ENCODE assay signal across 13 cellular contexts in genomic region chr20:44785768-44786167, GRCh38. TPM values are rescaled to one million over a fixed set of nuclear protein-coding genes. Genes with fewer than 3 reads are reported as not detected.
A peak's percentile ranks its signal among the peaks of the same experiment; 100 is the strongest.
DNase-seq lines count a peak whose midpoint lies in the region; ATAC-seq and TF ChIP-seq lines count a peak whose summit lies in the region.
"Had no signal": no experiment of that assay in that cellular context is flagged by ENCODE, and none has a peak within 500 bp of the region (broad histone marks: within the 10 kb centered on the region; RNA-seq: fewer than 3 reads in every experiment).

No MANE protein-coding gene starts in this region.

- H3K36me3 Mint-ChIP-seq in WTC11, result no peaks in the 10 kb centered on the region
- H3K36me3 Mint-ChIP-seq in naive thymus-derived CD4-positive, alpha-beta T cell, result peaks cover 0 to 3% (median 0%) of the 10 kb centered on the region in 5 donors

- no peaks in the 10 kb centered on the region for H3K9me3 ChIP-seq in naive thymus-derived CD4-positive, alpha-beta T cell (ENCODE audit: control insufficient read depth in 2 of 3, low read length in 3 of 3)

- no peaks in the 10 kb centered on the region for H3K36me3 ChIP-seq in naive thymus-derived CD4-positive, alpha-beta T cell (ENCODE audit: control insufficient read depth in 2 of 3, insufficient read depth in 3 of 3, low read length in 3 of 3)

- CTCF ChIA-PET in WTC11 (lab: Charles Lee), result interaction anchor here (0.5 to 4.7 kb wide), 43 partner anchors 9 to 264 kb away, joined by 3 to 65 read pairs (median 4); partner anchors contain the start of genes PABPC1L, RIMS4, SERINC3 and TOMM34
- CTCF ChIA-PET in naive thymus-derived CD4-positive, alpha-beta T cell (lab: Charles Lee), result no interaction called here

- ATAC-seq in WTC11 (peak; percentile 90), HG03342 (IDR thresholded peaks at IDR 0.05; ENCODE audit: unreplicated experiment) (no peak), HG03025 (IDR thresholded peaks at IDR 0.05; ENCODE audit: low FRiP score, unreplicated experiment) (no peak), HG02884 (IDR thresholded peaks at IDR 0.05; ENCODE audit: unreplicated experiment) (no peak)
- ATAC-seq in naive thymus-derived CD4-positive, alpha-beta T cell, result no peak

- H3K4me3 ChIP-seq in naive thymus-derived CD4-positive, alpha-beta T cell (ENCODE audit: low read length), result no peak overlapping the region

- no peak overlapping the region for H3K4me3 Mint-ChIP-seq in WTC11
- H3K4me3 Mint-ChIP-seq in naive thymus-derived CD4-positive, alpha-beta T cell, result no peak overlapping the region

- H3K27me3 ChIP-seq in naive thymus-derived CD4-positive, alpha-beta T cell (ENCODE audit: control insufficient read depth in 2 of 2, insufficient read depth in 2 of 2, low read length in 2 of 2), result no peaks in the 10 kb centered on the region

- no peaks in the 10 kb centered on the region for H3K9me3 Mint-ChIP-seq in WTC11
- peaks cover 0 to 6% (median 2%) of the 10 kb centered on the region in 11 donors for H3K9me3 Mint-ChIP-seq in naive thymus-derived CD4-positive, alpha-beta T cell

- peak overlapping the region; percentile 66; the same call in 1 of the 2 replicates for H3K27ac Mint-ChIP-seq in WTC11
- no peak overlapping the region for H3K27ac Mint-ChIP-seq in naive thymus-derived CD4-positive, alpha-beta T cell

- peaks cover 30% of the 10 kb centered on the region for H3K4me1 Mint-ChIP-seq in WTC11
- no peaks in the 10 kb centered on the region for H3K4me1 Mint-ChIP-seq in naive thymus-derived CD4-positive, alpha-beta T cell

- no peaks in the 10 kb centered on the region for H3K4me1 ChIP-seq in naive thymus-derived CD4-positive, alpha-beta T cell (ENCODE audit: control insufficient read depth in 2 of 2, insufficient read depth in 2 of 2, low read length in 2 of 2)

- peak; percentile 53 for DNase-seq in D341Med (ENCODE audit: low spot score)
- DNase-seq in HT-29 (ENCODE audit: low spot score), result peak; percentile 25
- DNase-seq in WTC11 (ENCODE audit: low spot score), result peak; percentile 64
- peak; percentile 34 for DNase-seq in kidney tubule cell (ENCODE audit: low spot score)
- DNase-seq in naive thymus-derived CD4-positive, alpha-beta T cell, result no peak
- DNase-seq: activated effector memory CD4-positive, alpha-beta T cell treated with anti-CD3 and anti-CD28 coated beads, Interleukin-2, amount 50 U/mL, for 16 hours; Calu3; SHP77 treated with DMSO at 0.1 percent for 48 hours had no signal

- no peaks in the 10 kb centered on the region for H3K27me3 Mint-ChIP-seq in WTC11 (ENCODE audit: low read depth)
- H3K27me3 Mint-ChIP-seq in naive thymus-derived CD4-positive, alpha-beta T cell, result peaks cover 6 to 36% (median 19%) of the 10 kb centered on the region in 5 donors

- H3K27ac ChIP-seq in naive thymus-derived CD4-positive, alpha-beta T cell (ENCODE audit: low read depth, low read length), result no peak overlapping the region

- POLR2A ChIA-PET in WTC11 (lab: Charles Lee), result interaction anchor here (0.6 to 1.1 kb wide), 4 partner anchors 24 to 124 kb away, joined by 3 to 4 read pairs (median 3); no protein-coding TSS in a partner anchor
- POLR2A ChIA-PET in naive thymus-derived CD4-positive, alpha-beta T cell (lab: Charles Lee), result interaction anchor here (0.6 kb wide), 1 partner anchor 40 kb away, joined by 3 read pairs; the partner anchor contains the start of gene KCNK15

- intact Hi-C loops in naive thymus-derived CD4-positive, alpha-beta T cell (cut with micrococcal nuclease), result loop anchor here in 1 of 2 donors (2.0 kb wide), 1 partner anchor 47 kb away; no protein-coding TSS in a partner anchor

- TF ChIP-seq CTCF in WTC11 (IDR thresholded peaks at IDR 0.05), result no peak

TF ChIP-seq in WTC11, 78 proteins besides CTCF, POLR2A, EP300 and RAD21 (continues in another document):
- TF ChIP-seq, protein P1, sequence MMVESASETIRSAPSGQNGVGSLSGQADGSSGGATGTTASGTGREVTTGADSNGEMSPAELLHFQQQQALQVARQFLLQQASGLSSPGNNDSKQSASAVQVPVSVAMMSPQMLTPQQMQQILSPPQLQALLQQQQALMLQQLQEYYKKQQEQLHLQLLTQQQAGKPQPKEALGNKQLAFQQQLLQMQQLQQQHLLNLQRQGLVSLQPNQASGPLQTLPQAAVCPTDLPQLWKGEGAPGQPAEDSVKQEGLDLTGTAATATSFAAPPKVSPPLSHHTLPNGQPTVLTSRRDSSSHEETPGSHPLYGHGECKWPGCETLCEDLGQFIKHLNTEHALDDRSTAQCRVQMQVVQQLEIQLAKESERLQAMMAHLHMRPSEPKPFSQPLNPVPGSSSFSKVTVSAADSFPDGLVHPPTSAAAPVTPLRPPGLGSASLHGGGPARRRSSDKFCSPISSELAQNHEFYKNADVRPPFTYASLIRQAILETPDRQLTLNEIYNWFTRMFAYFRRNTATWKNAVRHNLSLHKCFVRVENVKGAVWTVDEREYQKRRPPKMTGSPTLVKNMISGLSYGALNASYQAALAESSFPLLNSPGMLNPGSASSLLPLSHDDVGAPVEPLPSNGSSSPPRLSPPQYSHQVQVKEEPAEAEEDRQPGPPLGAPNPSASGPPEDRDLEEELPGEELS (CRISPR knock-in tag; IDR thresholded peaks at IDR 0.05), result no peak
- TF ChIP-seq ETV6 (CRISPR knock-in tag; IDR thresholded peaks at IDR 0.05) (no peak), ZNF532 (CRISPR knock-in tag; IDR thresholded peaks at IDR 0.05; ENCODE audit: borderline replicate concordance) (no peak), OVOL2 (CRISPR knock-in tag; IDR thresholded peaks at IDR 0.05; ENCODE audit: borderline replicate concordance) (no peak), SP1 (CRISPR knock-in tag; conservative IDR thresholded peaks at IDR 0.05) (no peak), HMGA2 (CRISPR knock-in tag; IDR thresholded peaks at IDR 0.05) (no peak), ZNF416 (CRISPR knock-in tag; IDR thresholded peaks at IDR 0.05) (no peak), IRF2 (CRISPR knock-in tag; IDR thresholded peaks at IDR 0.05; ENCODE audit: borderline replicate concordance, low read depth) (no peak)
- TF ChIP-seq, protein P2, sequence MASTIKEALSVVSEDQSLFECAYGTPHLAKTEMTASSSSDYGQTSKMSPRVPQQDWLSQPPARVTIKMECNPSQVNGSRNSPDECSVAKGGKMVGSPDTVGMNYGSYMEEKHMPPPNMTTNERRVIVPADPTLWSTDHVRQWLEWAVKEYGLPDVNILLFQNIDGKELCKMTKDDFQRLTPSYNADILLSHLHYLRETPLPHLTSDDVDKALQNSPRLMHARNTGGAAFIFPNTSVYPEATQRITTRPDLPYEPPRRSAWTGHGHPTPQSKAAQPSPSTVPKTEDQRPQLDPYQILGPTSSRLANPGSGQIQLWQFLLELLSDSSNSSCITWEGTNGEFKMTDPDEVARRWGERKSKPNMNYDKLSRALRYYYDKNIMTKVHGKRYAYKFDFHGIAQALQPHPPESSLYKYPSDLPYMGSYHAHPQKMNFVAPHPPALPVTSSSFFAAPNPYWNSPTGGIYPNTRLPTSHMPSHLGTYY (CRISPR knock-in tag; IDR thresholded peaks at IDR 0.05), result no peak
- TF ChIP-seq, protein P3, sequence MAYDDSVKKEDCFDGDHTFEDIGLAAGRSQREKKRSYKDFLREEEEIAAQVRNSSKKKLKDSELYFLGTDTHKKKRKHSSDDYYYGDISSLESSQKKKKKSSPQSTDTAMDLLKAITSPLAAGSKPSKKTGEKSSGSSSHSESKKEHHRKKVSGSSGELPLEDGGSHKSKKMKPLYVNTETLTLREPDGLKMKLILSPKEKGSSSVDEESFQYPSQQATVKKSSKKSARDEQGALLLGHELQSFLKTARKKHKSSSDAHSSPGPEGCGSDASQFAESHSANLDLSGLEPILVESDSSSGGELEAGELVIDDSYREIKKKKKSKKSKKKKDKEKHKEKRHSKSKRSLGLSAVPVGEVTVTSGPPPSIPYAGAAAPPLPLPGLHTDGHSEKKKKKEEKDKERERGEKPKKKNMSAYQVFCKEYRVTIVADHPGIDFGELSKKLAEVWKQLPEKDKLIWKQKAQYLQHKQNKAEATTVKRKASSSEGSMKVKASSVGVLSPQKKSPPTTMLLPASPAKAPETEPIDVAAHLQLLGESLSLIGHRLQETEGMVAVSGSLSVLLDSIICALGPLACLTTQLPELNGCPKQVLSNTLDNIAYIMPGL (CRISPR knock-in tag; IDR thresholded peaks at IDR 0.05), result no peak

RNA-seq across cellular contexts. Expression of gene RIMS4, which starts 24.6 kb away (rescaled TPM):
- total RNA-seq in HT-29 (2014; rRNA removed; shearing (Covaris generic)), result not detected in 2 replicates
- 24.8 to 27.4 TPM (median 27.3 TPM) in 3 replicates for total RNA-seq in WTC11 (2021)
- total RNA-seq in naive thymus-derived CD4-positive, alpha-beta T cell, result not detected
- not detected for polyA plus RNA-seq in naive thymus-derived CD4-positive, alpha-beta T cell
- total RNA-seq: glomerular endothelial cell, lung microvascular endothelial cell had no signal

RNA-seq across cellular contexts. Expression of gene KCNK15, which starts 40.1 kb away (rescaled TPM):
- not detected in 2 replicates for total RNA-seq in HT-29 (2014; rRNA removed; shearing (Covaris generic))
- 0.24 to 0.37 TPM (median 0.32 TPM) in 3 replicates for total RNA-seq in WTC11 (2021)
- under 1 TPM in 1 of 5 experiments, not detected in 4; 0.19 TPM for total RNA-seq in naive thymus-derived CD4-positive, alpha-beta T cell
- polyA plus RNA-seq in naive thymus-derived CD4-positive, alpha-beta T cell, result not detected
- total RNA-seq: lung microvascular endothelial cell had no signal

Comparison
In these comparisons a context has a peak if more than half of its experiments do, and no peak if none do; other contexts are left out.
1. DNase-seq: peak in D341Med (single experiment), HT-29 (single experiment), WTC11 (single experiment) and kidney tubule cell (single experiment); none in naive thymus-derived CD4-positive, alpha-beta T cell (0 of 9).
2. RNA of gene RIMS4, which starts 24.6 kb away (total RNA-seq): 24.8 to 27.4 TPM in WTC11; not detected in HT-29 and not detected in naive thymus-derived CD4-positive, alpha-beta T cell; every median in the first group is over 10 times any median in the second.